In the genomic region with DNA sequence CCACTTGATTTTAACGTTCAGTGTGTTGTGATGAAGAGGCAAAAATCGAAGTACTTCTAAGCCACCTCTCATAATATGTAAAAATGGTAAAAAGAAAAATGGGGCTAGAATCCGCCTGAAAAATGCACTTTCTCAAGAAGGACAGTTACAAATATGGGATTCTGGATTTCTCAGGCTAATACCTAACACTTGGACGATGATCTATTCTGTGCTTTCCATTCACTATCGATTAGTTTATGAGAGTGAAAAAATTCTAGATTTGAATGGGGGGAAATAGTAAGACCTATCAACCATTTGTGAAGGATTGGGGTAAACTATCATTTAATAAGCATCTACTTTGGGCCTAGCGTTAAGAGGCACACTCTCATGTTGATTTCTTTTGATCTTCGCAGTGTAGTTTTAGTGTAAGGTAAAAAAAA, we compare ENCODE assay signal across 8 cellular contexts. TPM values are rescaled to one million over a fixed set of nuclear protein-coding genes. Genes with fewer than 3 reads are reported as not detected.
DNase-seq lines count a peak whose midpoint lies in the region; ATAC-seq and TF ChIP-seq lines count a peak whose summit lies in the region.
"Not testable (repeated sequence)": the region's sequence is repeated elsewhere in the genome, so short reads cannot be mapped to it uniquely, and the experiment has no call there.

No MANE protein-coding gene starts in this region.

- TF ChIP-seq CTCF in AG10803 (conservative IDR thresholded peaks at IDR 0.05; ENCODE audit: low read length); HFF-Myc (IDR thresholded peaks at IDR 0.05; ENCODE audit: low read depth, low read length, missing control alignments); Peyer's patch (IDR thresholded peaks at IDR 0.05); dorsolateral prefrontal cortex (IDR thresholded peaks at IDR 0.05 in 54 of 56, conservative IDR thresholded peaks at IDR 0.05 in 2 of 56; ENCODE audit: low read depth in 1 of 56, partially characterized antibody in 56 of 56); hepatocyte (IDR thresholded peaks at IDR 0.05; ENCODE audit: poor library complexity): not testable (repeated sequence)

- peak overlapping the region; percentile 98 to 100 (median 99) for H3K27ac ChIP-seq in Peyer's patch
- peak overlapping the region in 58 of 59 donors; percentile 49 to 99 (median 91) for H3K27ac ChIP-seq in dorsolateral prefrontal cortex
- peak overlapping the region; percentile 92 for H3K27ac ChIP-seq in hepatocyte

- not testable (repeated sequence) for H3K9me2 ChIP-seq in hepatocyte (replicated peaks; ENCODE audit: insufficient read depth)

- peaks cover 20% of the 10 kb centered on the region for H3K4me1 Mint-ChIP-seq in activated naive CD4-positive, alpha-beta T cell treated with anti-CD3 and anti-CD28 coated beads, Interleukin-2, amount 50 U/mL, for 24 hours
- H3K4me1 Mint-ChIP-seq in natural killer cell treated with Interleukin-12 subunit alpha and Interleukin-12 subunit beta and Interleukin-15 and Interleukin-18, amount 100 ng/mL, for 72 hours (ENCODE audit: low read depth in 2 of 2) = peaks cover 21 to 31% of the 10 kb centered on the region in 2 donors
- peaks cover 10 to 34% of the 10 kb centered on the region in 2 donors for H3K4me1 Mint-ChIP-seq in stimulated activated naive B cell treated with anti-CD40 and anti-IgM and Interleukin-4, amounts not matched to agents 10 μg/mL and 1 μg/mL and 100 μg/mL, for 72 hours

- ATAC-seq in natural killer cell treated with Interleukin-12 subunit alpha and Interleukin-12 subunit beta and Interleukin-15 and Interleukin-18, amount 100 ng/mL, for 72 hours; stimulated activated naive B cell treated with anti-CD40 and anti-IgM and Interleukin-4, amounts not matched to agents 10 μg/mL and 1 μg/mL and 100 μg/mL, for 72 hours (replicated peaks): not testable (repeated sequence)

- H3K4me3 Mint-ChIP-seq in activated naive CD4-positive, alpha-beta T cell treated with anti-CD3 and anti-CD28 coated beads, Interleukin-2, amount 50 U/mL, for 24 hours = peak overlapping the region; percentile 85
- H3K4me3 Mint-ChIP-seq in natural killer cell treated with Interleukin-12 subunit alpha and Interleukin-12 subunit beta and Interleukin-15 and Interleukin-18, amount 100 ng/mL, for 72 hours = peak overlapping the region; percentile 84
- peak overlapping the region; percentile 80 to 93 for H3K4me3 Mint-ChIP-seq in stimulated activated naive B cell treated with anti-CD40 and anti-IgM and Interleukin-4, amounts not matched to agents 10 μg/mL and 1 μg/mL and 100 μg/mL, for 72 hours

- intact Hi-C loops in dorsolateral prefrontal cortex (cut with DNase I) = loop anchor here (5.0 to 10.0 kb wide), 3 partner anchors 100 to 240 kb away; a partner anchor contains a TSS

- H3K9me3 Mint-ChIP-seq in activated naive CD4-positive, alpha-beta T cell treated with anti-CD3 and anti-CD28 coated beads, Interleukin-2, amount 50 U/mL, for 24 hours; natural killer cell treated with Interleukin-12 subunit alpha and Interleukin-12 subunit beta and Interleukin-15 and Interleukin-18, amount 100 ng/mL, for 72 hours; stimulated activated naive B cell treated with anti-CD40 and anti-IgM and Interleukin-4, amounts not matched to agents 10 μg/mL and 1 μg/mL and 100 μg/mL, for 72 hours: not testable (repeated sequence)

- TF ChIP-seq POLR2A in Peyer's patch (IDR thresholded peaks at IDR 0.05) = not testable (repeated sequence)

- H3K27me3 ChIP-seq in Peyer's patch, dorsolateral prefrontal cortex, hepatocyte: not testable (repeated sequence)

- H3K36me3 ChIP-seq in Peyer's patch; hepatocyte (replicated peaks; ENCODE audit: insufficient read depth, low read depth): not testable (repeated sequence)

- not testable (repeated sequence) for DNase-seq in AG10803 (ENCODE audit: low read depth); HFF-Myc (ENCODE audit: extremely low read depth, low read depth); Peyer's patch; dorsolateral prefrontal cortex; hepatocyte (ENCODE audit: low spot score); natural killer cell treated with Interleukin-12 subunit alpha and Interleukin-12 subunit beta and Interleukin-15 and Interleukin-18, amount 100 ng/mL, for 72 hours (ENCODE audit: low spot score); stimulated activated naive B cell treated with anti-CD40 and anti-IgM and Interleukin-4, amounts not matched to agents 10 μg/mL and 1 μg/mL and 100 μg/mL, for 72 hours

- H2AFZ ChIP-seq in hepatocyte = peak overlapping the region; percentile 69

- H3K36me3 Mint-ChIP-seq in activated naive CD4-positive, alpha-beta T cell treated with anti-CD3 and anti-CD28 coated beads, Interleukin-2, amount 50 U/mL, for 24 hours; natural killer cell treated with Interleukin-12 subunit alpha and Interleukin-12 subunit beta and Interleukin-15 and Interleukin-18, amount 100 ng/mL, for 72 hours; stimulated activated naive B cell treated with anti-CD40 and anti-IgM and Interleukin-4, amounts not matched to agents 10 μg/mL and 1 μg/mL and 100 μg/mL, for 72 hours: not testable (repeated sequence)

- H3K4me2 ChIP-seq in hepatocyte = peak overlapping the region; percentile 70

- 40% methylated on average over 7 of the region's 7 CpGs for WGBS in hepatocyte (ENCODE audit: low lambda C conversion rate, missing lambda C conversion rate)

- peaks cover 30% of the 10 kb centered on the region for H3K79me2 ChIP-seq in hepatocyte

- H3K9me3 ChIP-seq in Peyer's patch; hepatocyte (ENCODE audit: low read depth): not testable (repeated sequence)

- not testable (repeated sequence) for H3K27me3 Mint-ChIP-seq in activated naive CD4-positive, alpha-beta T cell treated with anti-CD3 and anti-CD28 coated beads, Interleukin-2, amount 50 U/mL, for 24 hours; natural killer cell treated with Interleukin-12 subunit alpha and Interleukin-12 subunit beta and Interleukin-15 and Interleukin-18, amount 100 ng/mL, for 72 hours; stimulated activated naive B cell treated with anti-CD40 and anti-IgM and Interleukin-4, amounts not matched to agents 10 μg/mL and 1 μg/mL and 100 μg/mL, for 72 hours

- H4K20me1 ChIP-seq in hepatocyte (ENCODE audit: insufficient read depth, poor library complexity, severe bottlenecking) = peaks cover 29% of the 10 kb centered on the region

- H3K27ac Mint-ChIP-seq in activated naive CD4-positive, alpha-beta T cell treated with anti-CD3 and anti-CD28 coated beads, Interleukin-2, amount 50 U/mL, for 24 hours = peak overlapping the region; percentile 89
- H3K27ac Mint-ChIP-seq in natural killer cell treated with Interleukin-12 subunit alpha and Interleukin-12 subunit beta and Interleukin-15 and Interleukin-18, amount 100 ng/mL, for 72 hours = peak overlapping the region; percentile 86 to 89
- peak overlapping the region; percentile 93 for H3K27ac Mint-ChIP-seq in stimulated activated naive B cell treated with anti-CD40 and anti-IgM and Interleukin-4, amounts not matched to agents 10 μg/mL and 1 μg/mL and 100 μg/mL, for 72 hours

- H3K4me1 ChIP-seq in Peyer's patch (peaks cover 0 to 12% (median 5%) of the 10 kb centered on the region in 4 donors), hepatocyte (ENCODE audit: insufficient read depth) (peaks cover 16% of the 10 kb centered on the region)

- H3K4me3 ChIP-seq in AG10803 (ENCODE audit: low read length) (peak overlapping the region; percentile 64), HFF-Myc (replicated peaks; ENCODE audit: low read depth, low read length) (peak overlapping the region; percentile 46), Peyer's patch (peak overlapping the region; percentile 77 to 94 (median 80)), dorsolateral prefrontal cortex (peak overlapping the region; percentile 41 to 87 (median 65)), hepatocyte (peak overlapping the region; percentile 44)

RNA-seq across cellular contexts. Expression of a gene that starts 1.4 kb away (rescaled TPM):
- 100 to 1,000 TPM in 3 of 4 donors, 10 to 100 TPM in 1; 84.2 to 185 (median 111) TPM for total RNA-seq in Peyer's patch
- total RNA-seq in dorsolateral prefrontal cortex = 100 to 1,000 TPM in 111 of 120 experiments, 10 to 100 TPM in 9; 87.9 to 186 (median 125) TPM
- total RNA-seq in hepatocyte = 38.8 and 47.7 TPM in 2 replicates
- 21.9 and 22.5 TPM in 2 replicates for polyA plus RNA-seq in hepatocyte
- 100 to 1,000 TPM in 1 of 2 donors, 10 to 100 TPM in 1; 71.2 to 105 TPM for total RNA-seq in natural killer cell treated with Interleukin-12 subunit alpha and Interleukin-12 subunit beta and Interleukin-15 and Interleukin-18, amount 100 ng/mL, for 72 hours
